Comparison of ENCODE assay signal across 30 cellular contexts in the genomic region with DNA sequence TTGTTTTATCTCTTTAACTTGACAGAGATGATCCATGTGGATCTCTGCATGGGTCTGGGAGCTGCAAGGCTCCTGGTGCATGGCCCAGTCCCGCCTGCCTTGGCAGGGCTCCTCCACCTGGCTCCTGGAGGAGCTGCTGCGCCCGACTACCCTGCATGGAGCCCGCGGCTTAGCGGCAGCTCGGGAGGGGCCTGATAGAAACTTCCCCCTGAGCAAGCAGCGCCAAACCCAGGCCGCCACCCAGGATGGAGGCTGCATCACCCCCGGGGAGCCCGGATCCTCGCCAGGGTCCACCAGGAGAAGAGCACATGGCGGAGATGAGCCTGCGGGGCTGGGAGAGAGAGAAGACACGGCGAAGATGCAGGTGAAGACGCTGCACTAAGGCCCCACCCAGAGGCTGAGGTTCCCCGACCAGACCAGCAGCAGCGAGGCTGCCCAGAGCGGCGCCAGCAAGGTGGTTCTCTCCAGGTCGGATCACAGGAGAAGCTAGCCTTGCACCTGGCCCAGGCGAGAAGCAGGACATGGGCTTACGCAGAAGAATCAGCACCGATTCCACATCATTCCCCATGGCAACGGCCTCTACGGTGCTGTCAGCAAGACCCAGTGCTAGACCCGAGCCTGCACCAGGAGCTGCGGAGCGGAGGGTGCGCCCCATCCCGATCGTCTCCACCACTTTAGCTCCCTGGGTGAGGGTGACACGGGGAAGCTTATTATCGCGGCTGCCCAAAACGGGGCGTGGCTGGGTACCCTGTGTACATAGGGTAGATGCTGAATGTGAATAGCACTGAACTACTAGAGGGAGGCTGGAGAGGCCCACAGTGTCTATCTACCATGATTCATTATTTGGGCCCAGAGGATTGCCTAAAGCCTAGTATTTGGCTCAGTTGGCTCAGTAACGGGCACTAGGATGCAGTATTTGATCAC. TPM values are rescaled to one million over a fixed set of nuclear protein-coding genes. Genes with fewer than 3 reads are reported as not detected.
"Had no signal": no experiment of that assay in that cellular context is flagged by ENCODE, and none has a peak within 500 bp of the region (broad histone marks: within the 10 kb centered on the region; RNA-seq: fewer than 3 reads in every experiment).

No MANE protein-coding gene starts in this region.

- H3K4me1 ChIP-seq: gastrocnemius medialis, prostate gland, right atrium auricular region, testis, tibial nerve, uterus had no signal

- H3K36me3 ChIP-seq: gastrocnemius medialis, neutrophil, prostate gland, right atrium auricular region, tibial nerve, upper lobe of left lung, uterus had no signal

- DNase-seq: cortex of kidney; effector CD4-positive, alpha-beta T cell; foreskin fibroblast; gastrocnemius medialis; head of caudate nucleus; kidney; natural killer cell; stimulated activated CD4-positive, alpha-beta T cell treated with anti-CD3 and anti-CD28 coated beads, Interleukin-12 subunit alpha, Interleukin-12 subunit beta, amount 100 ng/mL, for 4 hours; stimulated activated CD4-positive, alpha-beta T cell treated with anti-CD3 and anti-CD28 coated beads, Interleukin-2, amount 100 ng/mL, for 24 hours; stimulated activated CD4-positive, alpha-beta T cell treated with anti-CD3 and anti-CD28 coated beads, Interleukin-4, amount 100 ng/mL, for 24 hours; stimulated activated naive CD8-positive, alpha-beta T cell treated with anti-CD3 and anti-CD28 coated beads, Interleukin-15, Interleukin-2, amounts not matched to agents 100 U/mL and 50 U/mL, for 24 hours; substantia nigra; testis; uterus had no signal

- H3K79me2 ChIP-seq: parathyroid adenoma had no signal

- H3K27me3 ChIP-seq: testis, upper lobe of left lung, uterus had no signal

- FAIRE-seq: kidney had no signal

- H3K9me3 ChIP-seq: gastrocnemius medialis, neutrophil, prostate gland, right atrium auricular region, testis, tibial nerve, upper lobe of left lung, uterus had no signal

- H2AFZ ChIP-seq: parathyroid adenoma had no signal

- H3K4me3 ChIP-seq: gastrocnemius medialis, lung, prostate gland, right atrium auricular region, smooth muscle cell, tibial nerve, upper lobe of left lung, uterus had no signal

- H3K27ac ChIP-seq: epithelial cell of prostate, gastrocnemius medialis, neutrophil, parathyroid adenoma, prostate gland, right atrium auricular region, testis, tibial nerve, upper lobe of left lung, uterus had no signal

- H3K4me2 ChIP-seq: smooth muscle cell had no signal

RNA-seq across cellular contexts. Expression of a gene that starts 41.3 kb away (rescaled TPM):
- total RNA-seq: dermis microvascular lymphatic vessel endothelial cell, esophagus mucosa, gastrocnemius medialis, glomerular endothelial cell, kidney, left lobe of liver, lung, mononuclear cell, natural killer cell, omental fat pad, prostate gland, right atrium auricular region, sciatic nerve, smooth muscle cell, testis, tibial nerve, upper lobe of left lung had no signal
